In the genomic region with DNA sequence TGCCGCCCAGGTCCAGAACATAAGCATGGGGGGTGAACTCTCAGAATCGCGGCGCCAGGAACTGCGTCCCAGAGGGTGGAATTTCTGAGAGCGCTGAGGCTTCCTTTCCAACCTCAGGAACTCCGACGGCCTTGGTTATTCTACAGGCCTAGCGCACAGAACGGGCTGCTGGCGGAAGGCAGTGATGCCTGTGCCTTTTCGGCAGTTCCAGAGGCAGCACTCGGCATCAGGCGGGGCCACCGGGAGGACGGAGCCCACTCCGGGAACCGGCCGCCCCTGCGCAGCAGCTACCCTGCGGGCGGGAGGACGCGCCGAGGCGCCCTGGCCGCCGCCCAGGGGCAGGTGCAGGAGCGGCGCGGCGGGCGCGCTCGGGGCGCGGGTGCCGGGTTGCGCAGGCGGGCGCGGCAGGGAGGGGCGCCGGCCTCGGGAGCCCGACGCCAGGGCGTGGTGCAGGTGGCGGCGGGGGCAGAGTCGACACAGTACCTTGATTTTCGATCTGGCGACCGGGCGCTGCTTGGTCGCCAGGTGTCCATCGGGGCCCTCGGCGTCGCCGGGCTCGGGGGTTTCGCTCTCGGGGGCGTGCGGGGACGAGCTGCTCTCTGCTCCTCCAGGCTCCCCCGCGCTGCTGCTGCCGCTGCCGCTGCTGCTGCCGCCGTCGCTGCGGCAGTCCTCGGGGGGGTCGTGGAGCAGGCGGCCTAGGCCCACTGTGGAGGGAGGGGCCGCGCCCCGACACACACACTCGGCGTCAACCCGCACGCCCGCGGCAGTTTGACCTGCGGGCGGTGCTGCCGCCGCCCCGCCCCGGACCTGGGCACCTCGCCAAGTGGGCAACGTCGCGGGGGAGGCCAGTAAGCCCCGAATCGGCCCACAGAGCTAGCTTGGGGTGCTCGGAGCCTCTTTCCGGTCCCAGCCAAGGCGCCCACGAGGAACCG, we compare ENCODE assay signal across 8 cellular contexts. TPM values are rescaled to one million over a fixed set of nuclear protein-coding genes. Genes with fewer than 3 reads are reported as not detected.
DNase-seq lines count a peak whose midpoint lies in the region; ATAC-seq, FAIRE-seq and TF ChIP-seq lines count a peak whose summit lies in the region.

No MANE protein-coding gene starts in this region.

- H3K27ac ChIP-seq in K562 (ENCODE audit: extremely low read depth, low read depth, low read length) = no peak overlapping the region
- no peak overlapping the region for H3K27ac ChIP-seq in right lobe of liver
- peak overlapping the region; percentile 54 for H3K27ac ChIP-seq in urinary bladder (ENCODE audit: low read depth)

- H3K9me3 ChIP-seq in ES-I3 (ENCODE audit: control insufficient read depth, insufficient read depth, low read length) (no peaks in the 10 kb centered on the region), K562 (replicated peaks; ENCODE audit: control insufficient read depth, insufficient read depth, low read depth, low read length) (no peaks in the 10 kb centered on the region), right lobe of liver (no peaks in the 10 kb centered on the region)

- no peaks in the 10 kb centered on the region for H3K9me1 ChIP-seq in K562 (ENCODE audit: control insufficient read depth, insufficient read depth, low read length)

- H3K4me1 ChIP-seq in ES-I3 (ENCODE audit: insufficient read depth, low read length) (peaks cover 3% of the 10 kb centered on the region; the same call in 1 of the 2 replicates), K562 (replicated peaks in 1 of 2; ENCODE audit: control insufficient read depth in 2 of 2, insufficient read depth in 2 of 2, low read length in 2 of 2) (peaks cover 0 to 26% of the 10 kb centered on the region in 2 experiments; a peak in 2 of 5 replicates), right lobe of liver (peaks cover 0 to 7% (median 0%) of the 10 kb centered on the region in 4 donors), urinary bladder (ENCODE audit: insufficient read depth) (no peaks in the 10 kb centered on the region)

- H3K4me3 ChIP-seq in K562 (no peak overlapping the region), right lobe of liver (peak overlapping the region; percentile 29 to 50 (median 38)), urinary bladder (ENCODE audit: low read depth, low read length) (peak overlapping the region; percentile 53)

- H2AFZ ChIP-seq in K562 (ENCODE audit: low read depth, low read length) = no peak overlapping the region

- H4K20me1 ChIP-seq in K562 (replicated peaks; ENCODE audit: control insufficient read depth, insufficient read depth, low read length) = no peaks in the 10 kb centered on the region

- H3K4me2 ChIP-seq in K562 (ENCODE audit: insufficient read depth, low read length) = no peak overlapping the region

- H3K9ac ChIP-seq in ES-I3 (ENCODE audit: low read depth, low read length) = peak overlapping the region; percentile 85
- H3K9ac ChIP-seq in K562 (ENCODE audit: insufficient read depth in 1 of 2, low read depth in 2 of 2, low read length in 2 of 2) = no peak overlapping the region

- DNase-seq in NCI-H146 (lab: John Stamatoyannopoulos, UW) = peak; percentile 80
- no peak for DNase-seq in K562 (ENCODE audit: extremely low read depth in 1 of 4, low spot score in 3 of 4)
- peak in 2 of 3 donors; percentile 23 to 46 for DNase-seq in right lobe of liver
- no peak for DNase-seq in C1 segment of cervical spinal cord (lab: John Stamatoyannopoulos, UW)
- no peak for DNase-seq in GM19238 (ENCODE audit: insufficient read length, low spot score)
- no peak for DNase-seq in effector CD8-positive, alpha-beta T cell (lab: John Stamatoyannopoulos, UW)

- no peak for ATAC-seq in K562
- peak in 2 of 4 donors; percentile 19 to 29 for ATAC-seq in right lobe of liver

- CTCF ChIA-PET in K562 (lab: Yijun Ruan, JAX; ENCODE audit: low intra/inter-chr PET ratio) = no interaction called here

- TF ChIP-seq POLR2A in K562 (conservative IDR thresholded peaks at IDR 0.05) (no peak), right lobe of liver (IDR thresholded peaks at IDR 0.05) (no peak)

- intact Hi-C loops in K562 (cut with micrococcal nuclease) (no loop called here), right lobe of liver (cut with DNase I) (no loop called here)

- BruUV-seq in K562 (replicated peaks; lab: Mats Ljungman, UMichigan) = no TSS peak

- TF ChIP-seq CTCF in K562 (IDR thresholded peaks at IDR 0.05 in 2 of 3, conservative IDR thresholded peaks at IDR 0.05 in 1 of 3; ENCODE audit: insufficient read depth in 2 of 3, low read depth in 1 of 3, low read length in 3 of 3) = no peak
- no peak for TF ChIP-seq CTCF in right lobe of liver (IDR thresholded peaks at IDR 0.05)

- FAIRE-seq in K562 (lab: Jason Lieb, UNC) = no peak

- H3K27me3 ChIP-seq in K562 (ENCODE audit: control insufficient read depth in 2 of 2, insufficient read depth in 2 of 2, low read length in 2 of 2) (peaks cover 16 to 42% of the 10 kb centered on the region in 2 experiments), right lobe of liver (peaks cover 17 to 31% of the 10 kb centered on the region in 2 donors)

- 28% methylated on average over 21 of the region's 104 CpGs for WGBS in K562 (ENCODE audit: insufficient coverage, low coverage, missing lambda C conversion rate)
- 4% methylated on average over 14 of the region's 104 CpGs for WGBS in right lobe of liver (ENCODE audit: insufficient coverage, low coverage, low lambda C conversion rate, missing lambda C conversion rate)
- under 1% methylated on average over 104 of the region's 104 CpGs for WGBS in urinary bladder

- no peak for TF ChIP-seq EP300 in K562 (IDR thresholded peaks at IDR 0.05; ENCODE audit: low read length)

- H3K36me3 ChIP-seq in ES-I3 (ENCODE audit: insufficient read depth, low read length) = no peaks in the 10 kb centered on the region
- H3K36me3 ChIP-seq in K562 (ENCODE audit: control insufficient read depth, insufficient read depth, low read length) = no peaks in the 10 kb centered on the region
- H3K36me3 ChIP-seq in right lobe of liver = no peaks in the 10 kb centered on the region
- no peaks in the 10 kb centered on the region for H3K36me3 ChIP-seq in urinary bladder (ENCODE audit: insufficient read depth)

- POLR2A ChIA-PET in K562 (lab: Yijun Ruan, JAX) = no interaction called here

- H3K79me2 ChIP-seq in K562 (ENCODE audit: control insufficient read depth, insufficient read depth, low read length) = no peaks in the 10 kb centered on the region

- no peak for TF ChIP-seq RAD21 in K562 (CRISPR knock-in tag; conservative IDR thresholded peaks at IDR 0.05 in 1 of 2, IDR thresholded peaks at IDR 0.05 in 1 of 2)

- in situ Hi-C loops in K562 (cut with MboI) = no loop called here

TF ChIP-seq in K562, 482 proteins besides CTCF, POLR2A, EP300 and RAD21:
- TF ChIP-seq NFIC (IDR thresholded peaks at IDR 0.05) (peak; percentile 50), RCOR1 (IDR thresholded peaks at IDR 0.05; ENCODE audit: borderline replicate concordance in 1 of 2, low read depth in 2 of 2, low read length in 2 of 2) (no peak)
TF ChIP-seq in K562: peak in this region for 1.

RNA-seq across cellular contexts. Expression of gene OVOL2, which starts 1.3 kb away (rescaled TPM):
- total RNA-seq in K562 (2011; cell fraction: chromatin; rRNA removed; ENCODE audit: low replicate concordance) = not detected in 2 replicates
- not detected in 2 replicates for total RNA-seq in K562 (2011; cell fraction: nucleolus; rRNA removed)
- not detected in 2 replicates for total RNA-seq in K562 (2011; cell fraction: nucleoplasm; rRNA removed)
- not detected in 2 replicates for total RNA-seq in K562 (2014; rRNA removed)
- not detected in 2 replicates for total RNA-seq in K562 (2014; rRNA removed; fragmentation: Illumina TruSeq; extraction: Trizol)
- not detected in 2 replicates for total RNA-seq in K562 (2015; rRNA removed; fragmentation: Illumina TruSeq; extraction: Trizol)
- total RNA-seq in K562 (2021) = not detected in 2 replicates
- not detected in 2 replicates for polyA plus RNA-seq in K562 (2011; rRNA removed)
- polyA plus RNA-seq in K562 (2011; cell fraction: cytosol; rRNA removed) = not detected in 2 replicates
- not detected in 2 replicates for polyA plus RNA-seq in K562 (2011; cell fraction: nucleus; rRNA removed)
- not detected in 2 replicates for polyA plus RNA-seq in K562 (2012)
- polyA plus RNA-seq in K562 (2014; fragmentation: Illumina TruSeq; extraction: Trizol) = not detected in 2 replicates
- not detected for polyA plus RNA-seq in K562 (2014; fragmentation: Nextera tagmentation; extraction: Ambion mirVana)
- polyA plus RNA-seq in K562 (2014; rRNA removed) = 0.22 TPM in 1 of 2 replicates, not detected in the other
- polyA minus RNA-seq in K562 (2011; rRNA and poly(A)+ RNA removed) = not detected in 2 replicates
- not detected in 2 replicates for polyA minus RNA-seq in K562 (2011; cell fraction: cytosol; rRNA and poly(A)+ RNA removed)
- not detected in 2 replicates for polyA minus RNA-seq in K562 (2011; cell fraction: nucleus; rRNA and poly(A)+ RNA removed)
- under 1 TPM in 1 of 6 experiments, not detected in 5; 0.25 TPM for total RNA-seq in right lobe of liver
- 3.9 TPM for total RNA-seq in urinary bladder
- 0.62 TPM for polyA plus RNA-seq in urinary bladder

Comparison
In these comparisons a context has a peak if more than half of its experiments do, and no peak if none do; other contexts are left out.
1. DNase-seq: peak in NCI-H146 (single experiment) and right lobe of liver (2 of 3); none in K562 (0 of 4), C1 segment of cervical spinal cord (0 of 14), GM19238 (single experiment) and effector CD8-positive, alpha-beta T cell (single experiment).